In genomic region chr2:172928754-172929153, GRCh38 we compare ENCODE assay signal across 12 cellular contexts.
DNase-seq lines count a peak whose midpoint lies in the region; ATAC-seq, FAIRE-seq and TF ChIP-seq lines count a peak whose summit lies in the region.
"Had no signal": no experiment of that assay in that cellular context is flagged by ENCODE, and none has a peak within 500 bp of the region (broad histone marks: within the 10 kb centered on the region; RNA-seq: fewer than 3 reads in every experiment).

No MANE protein-coding gene starts in this region.

- H3K4me1 ChIP-seq in testis (peaks cover 49% of the 10 kb centered on the region), tibial nerve (peaks cover 0 to 47% (median 4%) of the 10 kb centered on the region in 4 donors)

- TF ChIP-seq CTCF in bronchial epithelial cell (IDR thresholded peaks at IDR 0.05; ENCODE audit: insufficient read depth, low read length, severe bottlenecking) (no peak), testis (IDR thresholded peaks at IDR 0.05) (no peak), tibial nerve (IDR thresholded peaks at IDR 0.05) (no peak)

- H3K27me3 ChIP-seq in bronchial epithelial cell (ENCODE audit: control insufficient read depth, insufficient read depth, low read length) = no peaks in the 10 kb centered on the region
- H3K27me3 ChIP-seq in testis = no peaks in the 10 kb centered on the region
- H3K27me3 ChIP-seq in tibial nerve = no peaks in the 10 kb centered on the region

- WGBS in testis, 2 donors = 30 to 59% methylated on average over 2 of the region's 2 CpGs
- 66 to 71% methylated on average over 2 of the region's 2 CpGs for WGBS in tibial nerve, 2 donors

- TF ChIP-seq EP300 in tibial nerve (IDR thresholded peaks at IDR 0.05) = no peak

- no peak for FAIRE-seq in bronchial epithelial cell (lab: Jason Lieb, UNC)

- ATAC-seq in HG03457 (IDR thresholded peaks at IDR 0.05; ENCODE audit: unreplicated experiment) = no peak

- intact Hi-C loops in testis (cut with DNase I; ENCODE audit: low total_unique reads) = no loop called here

- H3K4me3 ChIP-seq in bronchial epithelial cell (ENCODE audit: low read depth, low read length) (no peak overlapping the region), testis (peak overlapping the region in 1 of 2 donors; percentile 44), tibial nerve (peak overlapping the region in 1 of 4 donors; percentile 19)

- DNase-seq in NCI-H82 (lab: John Stamatoyannopoulos, UW) = peak; percentile 30
- no peak for DNase-seq in NCI-H82 treated with DMSO at 0.1 percent for 48 hours (lab: John Stamatoyannopoulos, UW; ENCODE audit: unreplicated experiment)
- peak; percentile 20 for DNase-seq in bronchial epithelial cell (ENCODE audit: low read depth)
- peak; percentile 27 for DNase-seq in kidney glomerular epithelial cell (lab: John Stamatoyannopoulos, UW)
- DNase-seq in testis = peak; percentile 48
- DNase-seq in SKM-1 treated with dmso at 0.1 percent for 144 hours (lab: John Stamatoyannopoulos, UW; ENCODE audit: unreplicated experiment) = no peak
- DNase-seq in tibial nerve (ENCODE audit: low spot score in 2 of 2) = no peak
- DNase-seq: ACHN; activated CD8-positive, alpha-beta memory T cell treated with anti-CD3 and anti-CD28 coated beads, Interleukin-2, amount 50 U/mL, for 4 hours; GOT3; naive B cell had no signal

- H3K36me3 ChIP-seq in bronchial epithelial cell (ENCODE audit: control insufficient read depth, insufficient read depth, low read length) (no peaks in the 10 kb centered on the region), testis (ENCODE audit: low read depth, missing control alignments) (no peaks in the 10 kb centered on the region), tibial nerve (no peaks in the 10 kb centered on the region)

- no peaks in the 10 kb centered on the region for H3K9me3 ChIP-seq in testis
- H3K9me3 ChIP-seq in tibial nerve = no peaks in the 10 kb centered on the region

- TF ChIP-seq POLR2A in testis (IDR thresholded peaks at IDR 0.05) (no peak), tibial nerve (IDR thresholded peaks at IDR 0.05) (no peak)

- H3K27ac ChIP-seq in testis = peak overlapping the region; percentile 71 to 86
- H3K27ac ChIP-seq in tibial nerve = peak overlapping the region in 2 of 4 donors; percentile 13 to 82

Comparison
In these comparisons a context has a peak if more than half of its experiments do, and no peak if none do; other contexts are left out.
1. DNase-seq: peak in NCI-H82 (single experiment), bronchial epithelial cell (single experiment), kidney glomerular epithelial cell (single experiment) and testis (single experiment); none in NCI-H82 treated with DMSO at 0.1 percent for 48 hours (single experiment), SKM-1 treated with dmso at 0.1 percent for 144 hours (single experiment) and tibial nerve (0 of 2).